In genomic region chr1:100866041-100866900, GRCh38 we compare ENCODE assay signal across 8 cellular contexts. TPM values are rescaled to one million over a fixed set of nuclear protein-coding genes. Genes with fewer than 3 reads are reported as not detected.
A peak's percentile ranks its signal among the peaks of the same experiment; 100 is the strongest.
DNase-seq lines count a peak whose midpoint lies in the region; ATAC-seq and TF ChIP-seq lines count a peak whose summit lies in the region.

No MANE protein-coding gene starts in this region.

- ATAC-seq in CD4-positive, CD25-positive, alpha-beta regulatory T cell (ENCODE audit: low read depth in 2 of 2) = peak in 1 of 2 donors; percentile 56
- ATAC-seq in GM19372 (IDR thresholded peaks at IDR 0.05; ENCODE audit: low read depth, unreplicated experiment) = peak; percentile 58
- peak; percentile 58 for ATAC-seq in body of pancreas
- peak; percentile 81 for ATAC-seq in left lobe of liver
- no peak for ATAC-seq in HG02678 (IDR thresholded peaks at IDR 0.05; ENCODE audit: unreplicated experiment)

- no peaks in the 10 kb centered on the region for H3K36me3 Mint-ChIP-seq in CD4-positive, CD25-positive, alpha-beta regulatory T cell

- TF ChIP-seq POLR2A in NB4 (IDR thresholded peaks at IDR 0.05; ENCODE audit: extremely low read depth, insufficient read length) (no peak), body of pancreas (IDR thresholded peaks at IDR 0.05) (no peak)

- no peaks in the 10 kb centered on the region for H3K9me3 ChIP-seq in CD4-positive, CD25-positive, alpha-beta regulatory T cell (ENCODE audit: control insufficient read depth in 2 of 2, low read length in 2 of 2)
- no peaks in the 10 kb centered on the region for H3K9me3 ChIP-seq in body of pancreas

- H3K4me1 Mint-ChIP-seq in CD4-positive, CD25-positive, alpha-beta regulatory T cell = no peaks in the 10 kb centered on the region

- no peak overlapping the region for H3K4me3 ChIP-seq in CD4-positive, CD25-positive, alpha-beta regulatory T cell (ENCODE audit: low read depth, low read length)
- no peak overlapping the region for H3K4me3 ChIP-seq in NB4 (ENCODE audit: low read depth, low read length)
- H3K4me3 ChIP-seq in body of pancreas = no peak overlapping the region

- peaks cover 7% of the 10 kb centered on the region for H3K27me3 ChIP-seq in CD4-positive, CD25-positive, alpha-beta regulatory T cell (ENCODE audit: control insufficient read depth, insufficient read depth, low read length)
- H3K27me3 ChIP-seq in body of pancreas = no peaks in the 10 kb centered on the region

- 7 to 20% methylated on average over 5 of the region's 5 CpGs for WGBS in body of pancreas, 2 donors

- DNase-seq in CD4-positive, CD25-positive, alpha-beta regulatory T cell = peak in 2 of 3 donors; percentile 12 to 35
- DNase-seq in NB4 (ENCODE audit: low read depth) (peak; percentile 53), body of pancreas (peak in 1 of 4 donors; percentile 10), left lobe of liver (ENCODE audit: low spot score) (no peak), NCI-H2227 treated with DMSO at 0.1 percent for 48 hours (lab: John Stamatoyannopoulos, UW) (no peak)
- no peak for DNase-seq in activated CD4-positive, CD25-positive, alpha-beta regulatory T cell treated with anti-CD3 and anti-CD28 coated beads, Interleukin-2, amount 50 U/mL, for 72 hours

- H3K9me3 Mint-ChIP-seq in CD4-positive, CD25-positive, alpha-beta regulatory T cell = no peaks in the 10 kb centered on the region

- H3K36me3 ChIP-seq in CD4-positive, CD25-positive, alpha-beta regulatory T cell (ENCODE audit: control insufficient read depth, insufficient read depth, low read length) = no peaks in the 10 kb centered on the region
- H3K36me3 ChIP-seq in body of pancreas (replicated peaks in 1 of 2; ENCODE audit: insufficient read depth in 1 of 2, low read depth in 2 of 2) = no peaks in the 10 kb centered on the region

- no peak overlapping the region for H3K27ac Mint-ChIP-seq in CD4-positive, CD25-positive, alpha-beta regulatory T cell

- H3K4me1 ChIP-seq in CD4-positive, CD25-positive, alpha-beta regulatory T cell (ENCODE audit: control insufficient read depth, insufficient read depth, low read length, poor library complexity, severe bottlenecking) = no peaks in the 10 kb centered on the region
- no peaks in the 10 kb centered on the region for H3K4me1 ChIP-seq in body of pancreas

- no peaks in the 10 kb centered on the region for H3K27me3 Mint-ChIP-seq in CD4-positive, CD25-positive, alpha-beta regulatory T cell

- peak; percentile 11 for TF ChIP-seq CTCF in NB4 (IDR thresholded peaks at IDR 0.05; ENCODE audit: low read depth, low read length)
- TF ChIP-seq CTCF in body of pancreas (IDR thresholded peaks at IDR 0.05) = peak in 6 of 7 experiments; percentile 31 to 63 (median 60)

- H3K27ac ChIP-seq in CD4-positive, CD25-positive, alpha-beta regulatory T cell (ENCODE audit: insufficient read depth, low read length, poor library complexity, severe bottlenecking) = no peak overlapping the region
- H3K27ac ChIP-seq in body of pancreas = no peak overlapping the region

- no peak overlapping the region for H3K4me3 Mint-ChIP-seq in CD4-positive, CD25-positive, alpha-beta regulatory T cell

- intact Hi-C loops in body of pancreas (cut with DNase I) = loop anchor here (5.0 to 10.0 kb wide), 2 partner anchors 401 to 1059 kb away; no protein-coding TSS in a partner anchor

RNA-seq across cellular contexts. Expression of gene EXTL2, which starts 28.4 kb away (rescaled TPM):
- total RNA-seq in CD4-positive, CD25-positive, alpha-beta regulatory T cell = 1.6 TPM
- 1 to 10 TPM in 2 of 4 donors, under 1 TPM in 2; 0.91 to 2.7 (median 1.3) TPM for polyA plus RNA-seq in CD4-positive, CD25-positive, alpha-beta regulatory T cell
- total RNA-seq in body of pancreas (10 to 100 TPM; 12.5 to 17.1 TPM), left lobe of liver (7.4 TPM)

RNA-seq across cellular contexts. Expression of gene SLC30A7, which starts 29.6 kb away (rescaled TPM):
- 29.1 TPM for total RNA-seq in CD4-positive, CD25-positive, alpha-beta regulatory T cell
- polyA plus RNA-seq in CD4-positive, CD25-positive, alpha-beta regulatory T cell = 10 to 100 TPM; 12.8 to 16.8 (median 13.9) TPM
- 10 to 100 TPM; 10.5 to 13.5 TPM for total RNA-seq in body of pancreas
- total RNA-seq in left lobe of liver = 20.1 TPM

Comparison
In these comparisons a context has a peak if more than half of its experiments do, and no peak if none do; other contexts are left out.
1. DNase-seq: peak in CD4-positive, CD25-positive, alpha-beta regulatory T cell (2 of 3) and NB4 (single experiment); none in left lobe of liver (single experiment), activated CD4-positive, CD25-positive, alpha-beta regulatory T cell treated with anti-CD3 and anti-CD28 coated beads, Interleukin-2, amount 50 U/mL, for 72 hours (single experiment) and NCI-H2227 treated with DMSO at 0.1 percent for 48 hours (single experiment).